ENCODE assay signal across 16 cellular contexts in the genomic region with DNA sequence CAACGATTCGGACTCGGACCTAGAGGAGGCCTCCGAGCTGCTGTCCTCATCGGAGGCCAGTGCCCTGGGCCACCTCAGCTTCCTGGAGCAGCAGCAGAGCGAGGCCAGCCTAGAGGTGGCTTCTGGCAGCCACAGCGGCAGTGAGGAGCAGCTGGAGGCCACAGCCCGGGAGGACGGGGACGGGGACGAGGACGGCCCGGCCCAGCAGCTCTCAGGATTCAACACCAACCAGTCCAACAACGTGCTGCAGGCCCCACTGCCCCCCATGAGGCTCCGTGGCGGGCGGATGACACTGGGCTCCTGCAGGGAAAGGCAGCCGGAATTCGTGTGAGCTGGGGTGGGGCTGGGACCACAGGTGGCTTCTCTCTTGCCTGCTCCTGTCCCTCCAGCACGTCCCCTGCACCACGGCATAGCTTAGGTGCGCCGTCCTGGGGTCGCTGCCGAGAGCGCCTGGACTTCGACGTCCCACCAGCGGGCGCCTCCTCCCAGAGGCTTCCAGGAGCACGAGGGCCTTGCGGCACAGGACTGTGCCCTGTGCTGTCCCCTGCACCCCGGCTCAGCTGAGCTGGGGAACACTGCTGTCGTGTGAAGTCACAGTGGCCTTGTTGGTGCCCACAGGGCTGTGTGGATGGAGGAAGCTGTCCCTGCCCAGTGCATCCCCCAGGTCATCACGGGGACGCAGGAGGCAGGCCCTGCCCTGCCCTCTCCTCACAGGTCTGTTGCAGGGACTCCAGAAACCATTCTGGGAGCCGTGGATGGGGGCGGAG. TPM values are rescaled to one million over a fixed set of nuclear protein-coding genes. Genes with fewer than 3 reads are reported as not detected.
DNase-seq lines count a peak whose midpoint lies in the region; ATAC-seq and TF ChIP-seq lines count a peak whose summit lies in the region.
"Had no signal": no experiment of that assay in that cellular context is flagged by ENCODE, and none has a peak within 500 bp of the region (broad histone marks: within the 10 kb centered on the region; RNA-seq: fewer than 3 reads in every experiment).

No MANE protein-coding gene starts in this region.

- no peaks in the 10 kb centered on the region for H3K9me3 ChIP-seq in BLaER1 treated with 17β-estradiol and CSF1 and Interleukin-3, amounts not matched to agents 10 nM and 100 nM (replicated peaks in 1 of 11)
- no peaks in the 10 kb centered on the region for H3K9me3 ChIP-seq in CD8-positive, alpha-beta memory T cell (ENCODE audit: low read length)
- H3K9me3 ChIP-seq in T-helper 17 cell (ENCODE audit: control insufficient read depth, low read length, poor library complexity, severe bottlenecking): no peaks in the 10 kb centered on the region

- H3K9me3 Mint-ChIP-seq in CD8-positive, alpha-beta memory T cell: no peaks in the 10 kb centered on the region
- H3K9me3 Mint-ChIP-seq: neural progenitor cell had no signal

- POLR2A ChIA-PET in CD8-positive, alpha-beta memory T cell (lab: Charles Lee): interaction anchor here (0.8 to 18.2 kb wide), 11 partner anchors 9 to 65 kb away, joined by 3 to 737 read pairs (median 4); a partner anchor contains a TSS
- POLR2A ChIA-PET in GM10248 (lab: Yijun Ruan, JAX): interaction anchor here (0.7 kb wide), 1 partner anchor 123 kb away, joined by 3 read pairs; no protein-coding TSS in a partner anchor

- H3K27ac Mint-ChIP-seq in CD8-positive, alpha-beta memory T cell: peak overlapping the region in 5 of 8 donors; percentile 47 to 91 (median 79)
- H3K27ac Mint-ChIP-seq in T-helper 17 cell: peak overlapping the region; percentile 96

- H4K20me1 ChIP-seq in BLaER1 treated with 17β-estradiol and CSF1 and Interleukin-3, amounts not matched to agents 10 nM and 100 nM: peaks cover 53 to 94% (median 84%) of the 10 kb centered on the region in 11 experiments

- H3K36me3 Mint-ChIP-seq in CD8-positive, alpha-beta memory T cell: peaks cover 0 to 71% (median 0%) of the 10 kb centered on the region in 3 donors
- H3K36me3 Mint-ChIP-seq in T-helper 17 cell (ENCODE audit: low read depth): peaks cover 4% of the 10 kb centered on the region

- H3K4me2 ChIP-seq in BLaER1 treated with 17β-estradiol and CSF1 and Interleukin-3, amounts not matched to agents 10 nM and 100 nM: peak overlapping the region in 7 of 11 experiments; percentile 86 to 93 (median 91); a peak in 14 of 22 replicates
- H3K4me2 ChIP-seq: neural progenitor cell, PC-9 had no signal

- H3K4me1 ChIP-seq in BLaER1 treated with 17β-estradiol and CSF1 and Interleukin-3, amounts not matched to agents 10 nM and 100 nM: peaks cover 45 to 98% (median 74%) of the 10 kb centered on the region in 10 experiments
- peaks cover 66% of the 10 kb centered on the region for H3K4me1 ChIP-seq in CD8-positive, alpha-beta memory T cell (ENCODE audit: insufficient read depth, low read length)

- H3K9ac ChIP-seq in BLaER1 treated with 17β-estradiol and CSF1 and Interleukin-3, amounts not matched to agents 10 nM and 100 nM: peak overlapping the region in 7 of 11 experiments; percentile 6 to 78 (median 65); a peak in 5 of 22 replicates
- H3K9ac ChIP-seq: neural progenitor cell had no signal

- no peaks in the 10 kb centered on the region for H3K27me3 ChIP-seq in BLaER1 treated with 17β-estradiol and CSF1 and Interleukin-3, amounts not matched to agents 10 nM and 100 nM
- H3K27me3 ChIP-seq in CD8-positive, alpha-beta memory T cell (ENCODE audit: insufficient read depth, low read length, poor library complexity, severe bottlenecking): no peaks in the 10 kb centered on the region

- peaks cover 0 to 5% of the 10 kb centered on the region in 2 donors for H3K27me3 Mint-ChIP-seq in CD8-positive, alpha-beta memory T cell
- no peaks in the 10 kb centered on the region for H3K27me3 Mint-ChIP-seq in T-helper 17 cell

- H3K27ac ChIP-seq in BLaER1 treated with 17β-estradiol and CSF1 and Interleukin-3, amounts not matched to agents 10 nM and 100 nM: peak overlapping the region in 6 of 11 experiments; percentile 13 to 86 (median 86); a peak in 7 of 22 replicates
- H3K27ac ChIP-seq in CD8-positive, alpha-beta memory T cell (ENCODE audit: low read depth, low read length): no peak overlapping the region
- H3K27ac ChIP-seq: coronary artery, neural progenitor cell, PC-9 had no signal

- H3K36me3 ChIP-seq in BLaER1 treated with 17β-estradiol and CSF1 and Interleukin-3, amounts not matched to agents 10 nM and 100 nM: peaks cover 74 to 91% (median 83%) of the 10 kb centered on the region in 11 experiments
- peaks cover 49% of the 10 kb centered on the region for H3K36me3 ChIP-seq in CD8-positive, alpha-beta memory T cell (ENCODE audit: insufficient read depth, low read length)
- H3K36me3 ChIP-seq: neural progenitor cell had no signal

- H3K4me3 ChIP-seq in BLaER1 treated with 17β-estradiol and CSF1 and Interleukin-3, amounts not matched to agents 10 nM and 100 nM: no peak overlapping the region
- H3K4me3 ChIP-seq in CD8-positive, alpha-beta memory T cell (ENCODE audit: low read length): no peak overlapping the region
- H3K4me3 ChIP-seq: coronary artery, neural progenitor cell, PC-9 had no signal

- peak in 1 of 5 donors; percentile 28 for DNase-seq in CD8-positive, alpha-beta memory T cell
- no peak for DNase-seq in T-helper 17 cell
- no peak for DNase-seq in erythroblast (lab: John Stamatoyannopoulos, UW)
- no peak for DNase-seq in GM10248 (ENCODE audit: extremely low spot score)
- DNase-seq: activated CD8-positive, alpha-beta memory T cell treated with anti-CD3 and anti-CD28 coated beads for 24 hours; amygdala; NCI-H1105 treated with DMSO at 0.1 percent for 48 hours; PC-9; stimulated activated CD4-positive, alpha-beta T cell treated with anti-CD3 and anti-CD28 coated beads, Interleukin-4, amount 100 ng/mL, for 4 hours; stimulated activated naive CD4-positive, alpha-beta T cell treated with Interleukin-2 at 50 U/mL for 16 hours had no signal

- CTCF ChIA-PET in CD8-positive, alpha-beta memory T cell (lab: Charles Lee): interaction anchor here (0.9 to 18.7 kb wide), 8 partner anchors 8 to 158 kb away, joined by 3 to 264 read pairs (median 4); a partner anchor contains a TSS
- CTCF ChIA-PET in GM10248 (lab: Yijun Ruan, JAX): interaction anchor here (0.9 to 2.4 kb wide), 4 partner anchors 8 to 21 kb away, joined by 4 to 10 read pairs (median 4); a partner anchor contains a TSS

- no peak for TF ChIP-seq CTCF in GM10248 (IDR thresholded peaks at IDR 0.05; ENCODE audit: control extremely low read depth, extremely low read depth, low read depth, missing control alignments)

- TF ChIP-seq POLR2A in erythroblast (IDR thresholded peaks at IDR 0.05; ENCODE audit: low read length): peak; percentile 7

- ATAC-seq in T-helper 17 cell (no peak), HG02981 (IDR thresholded peaks at IDR 0.05; ENCODE audit: unreplicated experiment) (no peak), GM18907 (IDR thresholded peaks at IDR 0.05; ENCODE audit: unreplicated experiment) (no peak)
- ATAC-seq: sciatic nerve had no signal

- H3K4me1 Mint-ChIP-seq in CD8-positive, alpha-beta memory T cell: peaks cover 35 to 77% (median 45%) of the 10 kb centered on the region in 3 donors
- H3K4me1 Mint-ChIP-seq in T-helper 17 cell: peaks cover 32% of the 10 kb centered on the region

- H3K4me3 Mint-ChIP-seq in CD8-positive, alpha-beta memory T cell: peak overlapping the region in 2 of 7 donors; percentile 23 to 39
- peak overlapping the region; percentile 63 for H3K4me3 Mint-ChIP-seq in T-helper 17 cell

RNA-seq across cellular contexts. Expression of a gene that starts 9.3 kb away (rescaled TPM):
- 100 to 1,000 TPM; 270 to 278 TPM for total RNA-seq in CD8-positive, alpha-beta memory T cell
- 249 TPM for polyA plus RNA-seq in CD8-positive, alpha-beta memory T cell
- 10 to 100 TPM; 63.8 to 81.4 TPM for total RNA-seq in T-helper 17 cell

RNA-seq across cellular contexts. Expression of a gene that starts 17.9 kb away (rescaled TPM):
- 100 to 1,000 TPM; 222 TPM for total RNA-seq in CD8-positive, alpha-beta memory T cell
- 373 TPM for polyA plus RNA-seq in CD8-positive, alpha-beta memory T cell
- 100 to 1,000 TPM; 184 to 187 TPM for total RNA-seq in T-helper 17 cell

RNA-seq across cellular contexts. Expression of a gene that starts 18.9 kb away (rescaled TPM):
- 100 to 1,000 TPM; 212 to 220 TPM for total RNA-seq in CD8-positive, alpha-beta memory T cell
- polyA plus RNA-seq in CD8-positive, alpha-beta memory T cell: 478 TPM
- total RNA-seq in T-helper 17 cell: 100 to 1,000 TPM; 603 to 646 TPM

RNA-seq across cellular contexts. Expression of a gene that starts 46.0 kb away (rescaled TPM):
- 10 to 100 TPM; 33.8 to 39.5 TPM for total RNA-seq in CD8-positive, alpha-beta memory T cell
- 14.1 TPM for polyA plus RNA-seq in CD8-positive, alpha-beta memory T cell
- total RNA-seq in T-helper 17 cell: 100 to 1,000 TPM; 107 to 112 TPM

RNA-seq across cellular contexts. Expression of a gene that starts 59.5 kb away (rescaled TPM):
- total RNA-seq in CD8-positive, alpha-beta memory T cell: 10 to 100 TPM; 78.1 to 78.9 TPM
- polyA plus RNA-seq in CD8-positive, alpha-beta memory T cell: 792 TPM
- total RNA-seq in T-helper 17 cell: 100 to 1,000 TPM; 263 to 301 TPM
